Comparison of ENCODE assay signal across 10 cellular contexts in genomic region chr13:113816248-113816924, GRCh38. TPM values are rescaled to one million over a fixed set of nuclear protein-coding genes. Genes with fewer than 3 reads are reported as not detected.
DNase-seq lines count a peak whose midpoint lies in the region; ATAC-seq and TF ChIP-seq lines count a peak whose summit lies in the region.
"Had no signal": no experiment of that assay in that cellular context is flagged by ENCODE, and none has a peak within 500 bp of the region (broad histone marks: within the 10 kb centered on the region; RNA-seq: fewer than 3 reads in every experiment).

No MANE protein-coding gene starts in this region.

- no peaks in the 10 kb centered on the region for H3K27me3 ChIP-seq in CD4-positive, alpha-beta memory T cell (ENCODE audit: insufficient read depth, low read length)
- no peaks in the 10 kb centered on the region for H3K27me3 ChIP-seq in naive thymus-derived CD4-positive, alpha-beta T cell (ENCODE audit: control insufficient read depth in 2 of 2, insufficient read depth in 2 of 2, low read length in 2 of 2)
- no peaks in the 10 kb centered on the region for H3K27me3 ChIP-seq in tibial nerve
- H3K27me3 ChIP-seq: adrenal gland had no signal

- no peaks in the 10 kb centered on the region for H3K36me3 ChIP-seq in CD4-positive, alpha-beta memory T cell (ENCODE audit: insufficient read depth, low read length)
- H3K36me3 ChIP-seq in naive thymus-derived CD4-positive, alpha-beta T cell (ENCODE audit: control insufficient read depth in 2 of 3, insufficient read depth in 3 of 3, low read length in 3 of 3) = peaks cover 0 to 12% (median 0%) of the 10 kb centered on the region in 3 experiments
- H3K36me3 ChIP-seq in tibial nerve = no peaks in the 10 kb centered on the region
- H3K36me3 ChIP-seq: adrenal gland had no signal

- TF ChIP-seq EP300 in tibial nerve (IDR thresholded peaks at IDR 0.05) = no peak

- peak; percentile 14 for ATAC-seq in activated T-helper 17 cell treated with anti-CD3 and anti-CD28 coated beads, Interleukin-2, amount 50 U/mL, for 72 hours (replicated peaks)
- no peak for ATAC-seq in naive thymus-derived CD4-positive, alpha-beta T cell
- ATAC-seq in GM18517 (IDR thresholded peaks at IDR 0.05; ENCODE audit: unreplicated experiment) = no peak

- 63 to 73% methylated on average over 26 of the region's 26 CpGs for WGBS in tibial nerve, 2 donors

- H3K4me3 Mint-ChIP-seq in CD4-positive, alpha-beta memory T cell = peak overlapping the region; percentile 83 to 94 (median 87)
- H3K4me3 Mint-ChIP-seq in HFFc6 = peak overlapping the region; percentile 42
- H3K4me3 Mint-ChIP-seq in activated T-helper 17 cell treated with anti-CD3 and anti-CD28 coated beads, Interleukin-2, amount 50 U/mL, for 72 hours = peak overlapping the region; percentile 98
- H3K4me3 Mint-ChIP-seq in naive thymus-derived CD4-positive, alpha-beta T cell = peak overlapping the region; percentile 86 to 100 (median 90)

- CTCF ChIA-PET in CD4-positive, alpha-beta memory T cell (lab: Charles Lee; ENCODE audit: partially characterized antibody) = no interaction called here
- CTCF ChIA-PET in naive thymus-derived CD4-positive, alpha-beta T cell (lab: Charles Lee) = interaction anchor here (0.6 kb wide), 1 partner anchor 36 kb away, joined by 3 read pairs; no protein-coding TSS in a partner anchor

- H3K4me3 ChIP-seq in CD4-positive, alpha-beta memory T cell (ENCODE audit: low read length in 2 of 2) = peak overlapping the region in 1 of 2 donors; percentile 33
- peak overlapping the region; percentile 28 for H3K4me3 ChIP-seq in naive thymus-derived CD4-positive, alpha-beta T cell (ENCODE audit: low read length)
- peak overlapping the region in 1 of 4 donors; percentile 23 for H3K4me3 ChIP-seq in tibial nerve
- H3K4me3 ChIP-seq: adrenal gland had no signal

- peak overlapping the region in 5 of 7 donors; percentile 37 to 78 (median 55) for H3K27ac Mint-ChIP-seq in CD4-positive, alpha-beta memory T cell
- H3K27ac Mint-ChIP-seq in HFFc6 = peak overlapping the region; percentile 86
- peak overlapping the region; percentile 96 for H3K27ac Mint-ChIP-seq in activated T-helper 17 cell treated with anti-CD3 and anti-CD28 coated beads, Interleukin-2, amount 50 U/mL, for 72 hours
- peak overlapping the region in 7 of 9 donors; percentile 68 to 95 (median 85) for H3K27ac Mint-ChIP-seq in naive thymus-derived CD4-positive, alpha-beta T cell

- peaks cover 0 to 5% of the 10 kb centered on the region in 2 donors for H3K36me3 Mint-ChIP-seq in CD4-positive, alpha-beta memory T cell
- H3K36me3 Mint-ChIP-seq in HFFc6 (ENCODE audit: low read depth) = peaks cover 23% of the 10 kb centered on the region
- H3K36me3 Mint-ChIP-seq in activated T-helper 17 cell treated with anti-CD3 and anti-CD28 coated beads, Interleukin-2, amount 50 U/mL, for 72 hours (ENCODE audit: low read depth) = peaks cover 10% of the 10 kb centered on the region
- peaks cover 0 to 15% (median 0%) of the 10 kb centered on the region in 5 donors for H3K36me3 Mint-ChIP-seq in naive thymus-derived CD4-positive, alpha-beta T cell

- peaks cover 14 to 27% (median 20%) of the 10 kb centered on the region in 4 donors for H3K4me1 Mint-ChIP-seq in CD4-positive, alpha-beta memory T cell
- peaks cover 52% of the 10 kb centered on the region for H3K4me1 Mint-ChIP-seq in HFFc6 (ENCODE audit: low read depth)
- peaks cover 17% of the 10 kb centered on the region for H3K4me1 Mint-ChIP-seq in activated T-helper 17 cell treated with anti-CD3 and anti-CD28 coated beads, Interleukin-2, amount 50 U/mL, for 72 hours
- peaks cover 13 to 30% (median 23%) of the 10 kb centered on the region in 7 donors for H3K4me1 Mint-ChIP-seq in naive thymus-derived CD4-positive, alpha-beta T cell

- intact Hi-C loops in CD4-positive, alpha-beta memory T cell (cut with micrococcal nuclease) = loop anchor here (2.0 to 5.0 kb wide), 4 partner anchors 30 to 418 kb away; partner anchors contain the start of genes CDC16 and RASA3
- intact Hi-C loops in naive thymus-derived CD4-positive, alpha-beta T cell (cut with micrococcal nuclease) = loop anchor here (2.0 to 10.0 kb wide), 9 partner anchors 46 to 664 kb away; partner anchors contain the start of genes CDC16 (in 2 of the 2), GAS6 (in 1 of the 2) and RASA3 (in 1 of the 2)

- TF ChIP-seq CTCF in HFFc6 (IDR thresholded peaks at IDR 0.05) = no peak
- TF ChIP-seq CTCF in tibial nerve (IDR thresholded peaks at IDR 0.05) = no peak

- DNase-seq in CD4-positive, alpha-beta memory T cell = no peak
- DNase-seq in HFFc6 (peak; percentile 31), tibial nerve (ENCODE audit: low spot score in 2 of 2) (no peak), superior temporal gyrus (ENCODE audit: extremely low spot score) (no peak), DMS 273 treated with DMSO at 0.1 percent for 48 hours (lab: John Stamatoyannopoulos, UW) (no peak)
- no peak for DNase-seq in naive thymus-derived CD4-positive, alpha-beta T cell

- no peak for TF ChIP-seq POLR2A in tibial nerve (IDR thresholded peaks at IDR 0.05)

- peaks cover 1 to 2% of the 10 kb centered on the region in 2 donors for H3K27me3 Mint-ChIP-seq in CD4-positive, alpha-beta memory T cell
- H3K27me3 Mint-ChIP-seq in HFFc6 (ENCODE audit: insufficient read depth) = peaks cover 52% of the 10 kb centered on the region
- H3K27me3 Mint-ChIP-seq in activated T-helper 17 cell treated with anti-CD3 and anti-CD28 coated beads, Interleukin-2, amount 50 U/mL, for 72 hours = no peaks in the 10 kb centered on the region
- H3K27me3 Mint-ChIP-seq in naive thymus-derived CD4-positive, alpha-beta T cell = peaks cover 0 to 3% (median 0%) of the 10 kb centered on the region in 5 donors

- peaks cover 15% of the 10 kb centered on the region for H3K4me1 ChIP-seq in CD4-positive, alpha-beta memory T cell (ENCODE audit: insufficient read depth, low read length)
- peaks cover 10 to 11% of the 10 kb centered on the region in 2 donors for H3K4me1 ChIP-seq in naive thymus-derived CD4-positive, alpha-beta T cell (ENCODE audit: control insufficient read depth in 2 of 2, insufficient read depth in 2 of 2, low read length in 2 of 2)
- peaks cover 0 to 73% (median 14%) of the 10 kb centered on the region in 4 donors for H3K4me1 ChIP-seq in tibial nerve

- H3K9me3 ChIP-seq in CD4-positive, alpha-beta memory T cell (ENCODE audit: control insufficient read depth in 1 of 2, low read length in 2 of 2) = no peaks in the 10 kb centered on the region
- no peaks in the 10 kb centered on the region for H3K9me3 ChIP-seq in naive thymus-derived CD4-positive, alpha-beta T cell (ENCODE audit: control insufficient read depth in 2 of 3, low read length in 3 of 3)
- H3K9me3 ChIP-seq in tibial nerve = no peaks in the 10 kb centered on the region
- H3K9me3 ChIP-seq: adrenal gland had no signal

- no peak overlapping the region for H3K27ac ChIP-seq in CD4-positive, alpha-beta memory T cell (ENCODE audit: low read depth, low read length)
- H3K27ac ChIP-seq in naive thymus-derived CD4-positive, alpha-beta T cell (ENCODE audit: low read depth, low read length) = no peak overlapping the region
- H3K27ac ChIP-seq in tibial nerve = no peak overlapping the region

- H3K9me3 Mint-ChIP-seq in CD4-positive, alpha-beta memory T cell = peaks cover 0 to 2% (median 0%) of the 10 kb centered on the region in 8 donors
- peaks cover 19% of the 10 kb centered on the region for H3K9me3 Mint-ChIP-seq in HFFc6
- H3K9me3 Mint-ChIP-seq in activated T-helper 17 cell treated with anti-CD3 and anti-CD28 coated beads, Interleukin-2, amount 50 U/mL, for 72 hours = no peaks in the 10 kb centered on the region
- peaks cover 0 to 1% (median 0%) of the 10 kb centered on the region in 11 donors for H3K9me3 Mint-ChIP-seq in naive thymus-derived CD4-positive, alpha-beta T cell

- POLR2A ChIA-PET in CD4-positive, alpha-beta memory T cell (lab: Charles Lee; ENCODE audit: partially characterized antibody) = interaction anchor here (0.7 kb wide), 1 partner anchor 30 kb away, joined by 3 read pairs; no protein-coding TSS in a partner anchor
- POLR2A ChIA-PET in naive thymus-derived CD4-positive, alpha-beta T cell (lab: Charles Lee) = no interaction called here

RNA-seq across cellular contexts. Expression of gene GAS6, which starts 47.5 kb away (rescaled TPM):
- total RNA-seq in CD4-positive, alpha-beta memory T cell = 10 to 100 TPM; 16.5 to 17.2 TPM
- polyA plus RNA-seq in CD4-positive, alpha-beta memory T cell = 1 to 10 TPM in 1 of 2 donors, under 1 TPM in 1; 0.39 to 1.1 TPM
- 100 to 1,000 TPM; 669 to 813 (median 715) TPM for total RNA-seq in HFFc6 (2021; fragmentation: NEBNext Ultra II Directional; extraction: Animal tissue kit (Norgen Biotek cat#: 25700))
- total RNA-seq in activated T-helper 17 cell treated with anti-CD3 and anti-CD28 coated beads, Interleukin-2, amount 50 U/mL, for 72 hours = under 1 TPM; 0.56 to 0.58 TPM
- total RNA-seq in naive thymus-derived CD4-positive, alpha-beta T cell = 1 to 10 TPM; 2.4 to 5.5 (median 3.2) TPM
- under 1 TPM in 1 of 2 donors, not detected in 1; 0.38 TPM for polyA plus RNA-seq in naive thymus-derived CD4-positive, alpha-beta T cell
- 100 to 1,000 TPM; 317 to 697 (median 547) TPM for total RNA-seq in tibial nerve

RNA-seq across cellular contexts. Expression of gene TMEM255B, which starts 57.4 kb away (rescaled TPM):
- total RNA-seq in CD4-positive, alpha-beta memory T cell = under 1 TPM; 0.90 to 1.00 TPM
- under 1 TPM in 1 of 2 donors, not detected in 1; 0.07 TPM for polyA plus RNA-seq in CD4-positive, alpha-beta memory T cell
- 10 to 100 TPM in 1 of 6 experiments, 1 to 10 TPM in 5; 8.2 to 10.3 (median 9.1) TPM for total RNA-seq in HFFc6 (2021; fragmentation: NEBNext Ultra II Directional; extraction: Animal tissue kit (Norgen Biotek cat#: 25700))
- 1 to 10 TPM; 2.0 TPM for total RNA-seq in activated T-helper 17 cell treated with anti-CD3 and anti-CD28 coated beads, Interleukin-2, amount 50 U/mL, for 72 hours
- 1 to 10 TPM in 4 of 5 experiments, under 1 TPM in 1; 0.62 to 3.3 (median 1.6) TPM for total RNA-seq in naive thymus-derived CD4-positive, alpha-beta T cell
- polyA plus RNA-seq in naive thymus-derived CD4-positive, alpha-beta T cell = under 1 TPM in 1 of 2 donors, not detected in 1; 0.08 TPM
- total RNA-seq in tibial nerve = 10 to 100 TPM in 2 of 4 donors, 1 to 10 TPM in 2; 3.3 to 21.6 (median 10.9) TPM
- total RNA-seq: G401 had no signal

Comparison
In these comparisons a context has a peak if more than half of its experiments do, and no peak if none do; other contexts are left out.
1. H3K4me3 Mint-ChIP-seq: peak in every context shown above with its lines; median percentile 98 in activated T-helper 17 cell treated with anti-CD3 and anti-CD28 coated beads, Interleukin-2, amount 50 U/mL, for 72 hours; 90 in naive thymus-derived CD4-positive, alpha-beta T cell; 87 in CD4-positive, alpha-beta memory T cell; 42 in HFFc6.
2. RNA of gene GAS6, which starts 47.5 kb away (total RNA-seq): 669 to 813 TPM in HFFc6 and 317 to 697 TPM in tibial nerve; 16.5 to 17.2 TPM in CD4-positive, alpha-beta memory T cell, 2.4 to 5.5 TPM in naive thymus-derived CD4-positive, alpha-beta T cell and 0.56 to 0.58 TPM in activated T-helper 17 cell treated with anti-CD3 and anti-CD28 coated beads, Interleukin-2, amount 50 U/mL, for 72 hours; every median in the first group is over 10 times any median in the second.
3. Peak in every context shown above with its lines, with median percentiles within 50 percentile points of each other: H3K27ac Mint-ChIP-seq.